In genomic region chr10:14564268-14564744, GRCh38 we compare ENCODE assay signal across 11 cellular contexts.
DNase-seq lines count a peak whose midpoint lies in the region; ATAC-seq, FAIRE-seq and TF ChIP-seq lines count a peak whose summit lies in the region.
"Had no signal": no experiment of that assay in that cellular context is flagged by ENCODE, and none has a peak within 500 bp of the region (broad histone marks: within the 10 kb centered on the region; RNA-seq: fewer than 3 reads in every experiment).

No MANE protein-coding gene starts in this region.

- no peak for FAIRE-seq in urothelium cell line (lab: Jason Lieb, UNC)
- FAIRE-seq: D721Med had no signal

- no peak overlapping the region for H3K4me3 ChIP-seq in Peyer's patch

- H3K36me3 Mint-ChIP-seq in CD14-positive monocyte = peaks cover 34 to 40% of the 10 kb centered on the region in 2 donors

- TF ChIP-seq POLR2A in Peyer's patch (IDR thresholded peaks at IDR 0.05) = no peak

- peak overlapping the region in 3 of 4 donors; percentile 28 to 68 (median 59) for H3K27ac ChIP-seq in Peyer's patch

- H3K27me3 ChIP-seq in Peyer's patch = no peaks in the 10 kb centered on the region

- H3K9me3 ChIP-seq in Peyer's patch = no peaks in the 10 kb centered on the region

- no peak for TF ChIP-seq CTCF in CD14-positive monocyte (IDR thresholded peaks at IDR 0.05)
- no peak for TF ChIP-seq CTCF in Peyer's patch (IDR thresholded peaks at IDR 0.05)

- peak overlapping the region; percentile 47 to 59 for H3K4me3 Mint-ChIP-seq in CD14-positive monocyte

- H3K36me3 ChIP-seq in Peyer's patch = no peaks in the 10 kb centered on the region

- ATAC-seq in GM19043 (IDR thresholded peaks at IDR 0.05; ENCODE audit: low read depth, unreplicated experiment) = peak; percentile 54
- no peak for ATAC-seq in GM19351 (IDR thresholded peaks at IDR 0.05; ENCODE audit: unreplicated experiment)

- peaks cover 0 to 3% (median 0%) of the 10 kb centered on the region in 7 donors for H3K9me3 Mint-ChIP-seq in CD14-positive monocyte

- intact Hi-C loops in CD14-positive monocyte (cut with micrococcal nuclease) = loop anchor here (5.0 kb wide), 1 partner anchor 38 kb away; no protein-coding TSS in a partner anchor

- peak overlapping the region; percentile 88 to 96 (median 93) for H3K27ac Mint-ChIP-seq in CD14-positive monocyte

- DNase-seq in CD14-positive monocyte (ENCODE audit: low spot score) = no peak
- DNase-seq in Peyer's patch = peak in 2 of 3 donors; percentile 17 to 49
- peak; percentile 88 for DNase-seq in kidney glomerular epithelial cell (lab: John Stamatoyannopoulos, UW)
- DNase-seq in NCI-H524 (lab: John Stamatoyannopoulos, UW) = no peak
- DNase-seq in urothelium cell line (ENCODE audit: low spot score) = no peak
- no peak for DNase-seq in iPS-NIHi11 (ENCODE audit: low spot score)
- DNase-seq: left ventricle myocardium superior, NCI-H1417 had no signal

- peaks cover 0 to 4% (median 0%) of the 10 kb centered on the region in 3 donors for H3K27me3 Mint-ChIP-seq in CD14-positive monocyte (ENCODE audit: low read depth in 3 of 3)

- H3K4me1 ChIP-seq in Peyer's patch = peaks cover 0 to 13% (median 7%) of the 10 kb centered on the region in 4 donors

- peaks cover 80% of the 10 kb centered on the region for H3K4me1 Mint-ChIP-seq in CD14-positive monocyte

Comparison
In these comparisons a context has a peak if more than half of its experiments do, and no peak if none do; other contexts are left out.
1. DNase-seq: peak in Peyer's patch (2 of 3) and kidney glomerular epithelial cell (single experiment); none in CD14-positive monocyte (single experiment), NCI-H524 (0 of 2), urothelium cell line (single experiment) and iPS-NIHi11 (single experiment).